26 cellular contexts compared by ENCODE assay signal in genomic region chr18:45792551-45793294, GRCh38. TPM values are rescaled to one million over a fixed set of nuclear protein-coding genes. Genes with fewer than 3 reads are reported as not detected.
DNase-seq lines count a peak whose midpoint lies in the region; ATAC-seq and TF ChIP-seq lines count a peak whose summit lies in the region.
"Had no signal": no experiment of that assay in that cellular context is flagged by ENCODE, and none has a peak within 500 bp of the region (broad histone marks: within the 10 kb centered on the region; RNA-seq: fewer than 3 reads in every experiment).

No MANE protein-coding gene starts in this region.

- WGBS in endodermal cell (ENCODE audit: insufficient coverage in 1 of 2, insufficient read length in 1 of 2), 2 experiments: 93% methylated on average over 5 of the region's 5 CpGs; no CpG with 5 or more reads in 1 of the 2 experiments
- no CpG with 5 or more reads among the region's 5 CpGs for WGBS in trophoblast cell (ENCODE audit: extremely low coverage, insufficient coverage, insufficient read length)

- DNase-seq in Calu3 (no peak), PC-3 (peak; percentile 12), brain microvascular endothelial cell (no peak), myocyte (ENCODE audit: low read depth) (peak; percentile 81), endodermal cell (no peak), trophoblast cell (no peak)
- no peak for DNase-seq in NK-92 treated with Interleukin-12 subunit alpha and Interleukin-12 subunit beta, amount 100 ng/mL, for 24 hours (lab: John Stamatoyannopoulos, UW)
- DNase-seq: activated CD4-positive, alpha-beta T cell treated with anti-CD3 and anti-CD28 coated beads, Interleukin-2, amount 50 U/mL, for 1 hour; activated CD8-positive, alpha-beta memory T cell treated with anti-CD3 and anti-CD28 coated beads, Interleukin-2, amount 50 U/mL, for 48 hours; effector CD8-positive, alpha-beta T cell; esophagus squamous epithelium; glutamatergic neuron; naive thymus-derived CD8-positive, alpha-beta T cell; NCI-H1436; NCI-H510A; ovary; stomach; T-helper 17 cell had no signal

- H3K4me2 ChIP-seq in PC-3 (ENCODE audit: low read length): peak overlapping the region; percentile 51; the same call in 1 of the 2 replicates
- H3K4me2 ChIP-seq in trophoblast cell (ENCODE audit: low read length): no peak overlapping the region

- POLR2A ChIA-PET in PC-3 (lab: Charles Lee; ENCODE audit: unreplicated experiment): no interaction called here

- no peak overlapping the region for H2BK12ac ChIP-seq in trophoblast cell (ENCODE audit: low read length)

- H3K4me1 ChIP-seq in PC-3 (ENCODE audit: insufficient read depth, low read length) (peaks cover 13% of the 10 kb centered on the region), endodermal cell (ENCODE audit: control insufficient read depth, insufficient read depth, low read length) (no peaks in the 10 kb centered on the region), trophoblast cell (ENCODE audit: control insufficient read depth in 1 of 2, insufficient read depth in 2 of 2, low read length in 2 of 2) (peaks cover 3 to 6% of the 10 kb centered on the region in 2 experiments)
- H3K4me1 ChIP-seq: Caco-2, stomach, tibial nerve had no signal

- no peaks in the 10 kb centered on the region for H4K20me1 ChIP-seq in PC-3 (ENCODE audit: low read length)
- H4K20me1 ChIP-seq: BLaER1 treated with 17β-estradiol and CSF1 and Interleukin-3, amounts not matched to agents 10 nM and 100 nM had no signal

- no peaks in the 10 kb centered on the region for H3K79me1 ChIP-seq in trophoblast cell (ENCODE audit: low read length)

- H2AFZ ChIP-seq in PC-3 (ENCODE audit: low read length) (no peak overlapping the region), trophoblast cell (ENCODE audit: insufficient read depth, low read length, poor library complexity) (no peak overlapping the region)

- intact Hi-C loops in Calu3 (cut with micrococcal nuclease; ENCODE audit: unreplicated experiment) (no loop called here), PC-3 (cut with micrococcal nuclease) (loop anchor here (1.0 kb wide), 3 partner anchors 10 to 47 kb away; no protein-coding TSS in a partner anchor)

- peak; percentile 21 for ATAC-seq in PC-3
- ATAC-seq in GM21528 (IDR thresholded peaks at IDR 0.05; ENCODE audit: low FRiP score, unreplicated experiment): no peak
- ATAC-seq: naive thymus-derived CD8-positive, alpha-beta T cell; T-helper 17 cell had no signal

- H2BK5ac ChIP-seq in trophoblast cell (ENCODE audit: low read depth, low read length, poor library complexity): no peak overlapping the region

- H3K9me3 ChIP-seq in PC-3 (ENCODE audit: low read length) (no peaks in the 10 kb centered on the region), endodermal cell (ENCODE audit: control insufficient read depth, low read length) (no peaks in the 10 kb centered on the region), trophoblast cell (ENCODE audit: insufficient read depth, low read depth, low read length) (no peaks in the 10 kb centered on the region)
- H3K9me3 ChIP-seq: Caco-2, esophagus squamous epithelium, ovary, SJCRH30 had no signal

- peak overlapping the region; percentile 98 for H3K27ac ChIP-seq in PC-3 (ENCODE audit: low read length)
- peak overlapping the region; percentile 75 for H3K27ac ChIP-seq in brain microvascular endothelial cell
- no peak overlapping the region for H3K27ac ChIP-seq in endodermal cell (ENCODE audit: low read depth, low read length)
- H3K27ac ChIP-seq in trophoblast cell (ENCODE audit: low read depth, low read length): no peak overlapping the region
- H3K27ac ChIP-seq: BLaER1 treated with 17β-estradiol and CSF1 and Interleukin-3, amounts not matched to agents 10 nM and 100 nM; esophagus squamous epithelium; ovary; SJCRH30; stomach; tibial nerve; VCaP had no signal

- no peak overlapping the region for H4K91ac ChIP-seq in trophoblast cell (ENCODE audit: low read depth, low read length)

- H3K4me1 Mint-ChIP-seq in Calu3 (ENCODE audit: low read depth, unreplicated experiment): peaks cover 18% of the 10 kb centered on the region
- no peaks in the 10 kb centered on the region for H3K4me1 Mint-ChIP-seq in endodermal cell
- H3K4me1 Mint-ChIP-seq: naive thymus-derived CD8-positive, alpha-beta T cell; T-helper 17 cell had no signal

- in situ Hi-C loops in brain microvascular endothelial cell (cut with HindIII; ENCODE audit: low pct_ligation_motif_present, low sequenced_read_pairs): no loop called here

- H3K36me3 Mint-ChIP-seq in Calu3 (ENCODE audit: insufficient read depth, unreplicated experiment) (peaks cover 6% of the 10 kb centered on the region), endodermal cell (ENCODE audit: low read depth) (no peaks in the 10 kb centered on the region)
- H3K36me3 Mint-ChIP-seq: activated naive CD8-positive, alpha-beta T cell had no signal

- peak overlapping the region; percentile 49; the same call in 1 of the 2 replicates for H3K9ac ChIP-seq in PC-3 (ENCODE audit: low read length)
- H3K9ac ChIP-seq in endodermal cell (ENCODE audit: extremely low read depth, low read length, poor library complexity, severe bottlenecking): no peak overlapping the region
- no peak overlapping the region for H3K9ac ChIP-seq in trophoblast cell (ENCODE audit: low read length)
- H3K9ac ChIP-seq: BLaER1 treated with 17β-estradiol and CSF1 and Interleukin-3, amounts not matched to agents 10 nM and 100 nM had no signal

- no peaks in the 10 kb centered on the region for H3K79me2 ChIP-seq in PC-3 (ENCODE audit: low read length)
- no peaks in the 10 kb centered on the region for H3K79me2 ChIP-seq in trophoblast cell (ENCODE audit: control insufficient read depth, insufficient read depth, low read length, poor library complexity)

- H3K36me3 ChIP-seq in PC-3 (ENCODE audit: low read depth, low read length) (no peaks in the 10 kb centered on the region), brain microvascular endothelial cell (replicated peaks) (no peaks in the 10 kb centered on the region), endodermal cell (ENCODE audit: control insufficient read depth, insufficient read depth, low read length) (no peaks in the 10 kb centered on the region), trophoblast cell (ENCODE audit: control insufficient read depth in 1 of 2, insufficient read depth in 2 of 2, low read length in 2 of 2) (no peaks in the 10 kb centered on the region)
- H3K36me3 ChIP-seq: BLaER1 treated with 17β-estradiol and CSF1 and Interleukin-3, amounts not matched to agents 10 nM and 100 nM; esophagus squamous epithelium; ovary; SJCRH30; stomach; tibial nerve had no signal

- H3K27me3 ChIP-seq in PC-3 (ENCODE audit: low read length) (no peaks in the 10 kb centered on the region), brain microvascular endothelial cell (replicated peaks) (no peaks in the 10 kb centered on the region), endodermal cell (ENCODE audit: control insufficient read depth, insufficient read depth, low read length, poor library complexity, severe bottlenecking) (no peaks in the 10 kb centered on the region), trophoblast cell (ENCODE audit: insufficient read depth, low read length) (no peaks in the 10 kb centered on the region)
- H3K27me3 ChIP-seq: BLaER1 treated with 17β-estradiol and CSF1 and Interleukin-3, amounts not matched to agents 10 nM and 100 nM; ovary; SJCRH30; stomach; tibial nerve had no signal

- H3K23ac ChIP-seq in trophoblast cell (ENCODE audit: low read length): no peak overlapping the region

- H3K27ac Mint-ChIP-seq in Calu3 (ENCODE audit: unreplicated experiment) (peak overlapping the region; percentile 95), endodermal cell (no peak overlapping the region)
- H3K27ac Mint-ChIP-seq: activated naive CD8-positive, alpha-beta T cell; activated T-helper 2 cell treated with anti-CD3 and anti-CD28 coated beads, Interferon-gamma antibody, Interleukin-2, Interleukin-4, amounts not matched to agents 10 μg/mL and 5 μg/mL and 100 μg/mL, durations not matched to agents 14 hours and 24 hours and 36 hours; naive thymus-derived CD8-positive, alpha-beta T cell; T-helper 17 cell had no signal

- BruUV-seq in Calu3 (replicated peaks; lab: Mats Ljungman, UMichigan) (no TSS peak), PC-3 (replicated peaks; lab: Mats Ljungman, UMichigan) (TSS peak; percentile 99)

- H3K4ac ChIP-seq in trophoblast cell (ENCODE audit: low read depth, low read length): no peak overlapping the region

- H3F3A ChIP-seq in PC-3 (ENCODE audit: low read length, unreplicated experiment): peaks cover 5% of the 10 kb centered on the region

- H3K9me3 Mint-ChIP-seq in Calu3 (ENCODE audit: low read depth, unreplicated experiment) (no peaks in the 10 kb centered on the region), endodermal cell (peaks cover 6% of the 10 kb centered on the region)
- H3K9me3 Mint-ChIP-seq: activated T-helper 2 cell treated with anti-CD3 and anti-CD28 coated beads, Interferon-gamma antibody, Interleukin-2, Interleukin-4, amounts not matched to agents 10 μg/mL and 5 μg/mL and 100 μg/mL, durations not matched to agents 14 hours and 24 hours and 36 hours had no signal

- no peak overlapping the region for H3K14ac ChIP-seq in trophoblast cell (ENCODE audit: low read length)

- H3K4me3 ChIP-seq in PC-3 (ENCODE audit: low read length) (no peak overlapping the region), brain microvascular endothelial cell (ENCODE audit: low read depth, low read length) (no peak overlapping the region), endodermal cell (ENCODE audit: low read length) (no peak overlapping the region), trophoblast cell (ENCODE audit: low read depth, low read length) (no peak overlapping the region)
- H3K4me3 ChIP-seq: BLaER1 treated with 17β-estradiol and CSF1 and Interleukin-3, amounts not matched to agents 10 nM and 100 nM; esophagus squamous epithelium; ovary; SJCRH30; stomach; tibial nerve had no signal

- CTCF ChIA-PET in Calu3 (lab: Charles Lee) (no interaction called here), PC-3 (lab: Charles Lee) (no interaction called here)

- H2BK120ac ChIP-seq in trophoblast cell (ENCODE audit: insufficient read depth, low read length, poor library complexity): no peak overlapping the region

- H4K12ac ChIP-seq in trophoblast cell (ENCODE audit: low read depth, low read length): no peak overlapping the region

- H3K4me3 Mint-ChIP-seq in Calu3 (ENCODE audit: low read depth, unreplicated experiment) (peak overlapping the region; percentile 43), endodermal cell (no peak overlapping the region)
- H3K4me3 Mint-ChIP-seq: activated naive CD8-positive, alpha-beta T cell; naive thymus-derived CD8-positive, alpha-beta T cell; T-helper 17 cell had no signal

- no peak overlapping the region for H3K18ac ChIP-seq in trophoblast cell (ENCODE audit: low read length)

- no peaks in the 10 kb centered on the region for H3K9me2 ChIP-seq in PC-3 (replicated peaks; ENCODE audit: low read length)

- no peak overlapping the region for H2AK5ac ChIP-seq in trophoblast cell (ENCODE audit: low read length)

- H3K27me3 Mint-ChIP-seq in Calu3 (ENCODE audit: unreplicated experiment) (no peaks in the 10 kb centered on the region), endodermal cell (ENCODE audit: insufficient read depth) (peaks cover 4% of the 10 kb centered on the region)
- H3K27me3 Mint-ChIP-seq: activated naive CD8-positive, alpha-beta T cell; naive thymus-derived CD8-positive, alpha-beta T cell; T-helper 17 cell had no signal

- TF ChIP-seq CTCF in Calu3 (IDR thresholded peaks at IDR 0.05; ENCODE audit: unreplicated experiment): no peak
- no peak for TF ChIP-seq CTCF in PC-3 (conservative IDR thresholded peaks at IDR 0.05; ENCODE audit: low read depth, low read length)
- no peak for TF ChIP-seq CTCF in brain microvascular endothelial cell (IDR thresholded peaks at IDR 0.05; ENCODE audit: low read depth, low read length, missing control alignments)
- TF ChIP-seq CTCF in endodermal cell (conservative IDR thresholded peaks at IDR 0.05): no peak

- H4K8ac ChIP-seq in trophoblast cell (ENCODE audit: low read depth, low read length): no peak overlapping the region

RNA-seq across cellular contexts. Expression of gene SIGLEC15, which starts 32.8 kb away (rescaled TPM):
- 0.28 and 0.83 TPM in 2 replicates for total RNA-seq in Calu3 (2022)
- 2.0 and 4.8 TPM in 2 replicates for total RNA-seq in PC-3 (2014; rRNA removed)
- not detected in 2 replicates for total RNA-seq in myocyte
- polyA plus RNA-seq in myocyte (2012): 0.15 TPM
- not detected for total RNA-seq in endodermal cell
- not detected for polyA plus RNA-seq in endodermal cell (2013, experiment 1 of 2)
- not detected for polyA plus RNA-seq in endodermal cell (2013, experiment 2 of 2)
- not detected in 2 replicates for polyA plus RNA-seq in trophoblast cell (2013)
- total RNA-seq: activated T-helper 2 cell treated with anti-CD3 and anti-CD28 coated beads, Interferon-gamma antibody, Interleukin-2, Interleukin-4, amounts not matched to agents 10 μg/mL and 5 μg/mL and 100 μg/mL, durations not matched to agents 14 hours and 24 hours and 36 hours; Caco-2; esophagus squamous epithelium; naive thymus-derived CD8-positive, alpha-beta T cell; T-helper 17 cell had no signal
- polyA plus RNA-seq: naive thymus-derived CD8-positive, alpha-beta T cell had no signal

Comparison
In these comparisons a context has a peak if more than half of its experiments do, and no peak if none do; other contexts are left out.
1. DNase-seq: peak in PC-3 (single experiment) and myocyte (single experiment); none in Calu3 (single experiment), brain microvascular endothelial cell (single experiment), endodermal cell (single experiment), trophoblast cell (0 of 2) and NK-92 treated with Interleukin-12 subunit alpha and Interleukin-12 subunit beta, amount 100 ng/mL, for 24 hours (single experiment).
2. H3K27ac ChIP-seq: peak in PC-3 (single experiment) and brain microvascular endothelial cell (single experiment); none in endodermal cell (single experiment) and trophoblast cell (single experiment).